1 cellular context compared by ENCODE assay signal in the genomic region with DNA sequence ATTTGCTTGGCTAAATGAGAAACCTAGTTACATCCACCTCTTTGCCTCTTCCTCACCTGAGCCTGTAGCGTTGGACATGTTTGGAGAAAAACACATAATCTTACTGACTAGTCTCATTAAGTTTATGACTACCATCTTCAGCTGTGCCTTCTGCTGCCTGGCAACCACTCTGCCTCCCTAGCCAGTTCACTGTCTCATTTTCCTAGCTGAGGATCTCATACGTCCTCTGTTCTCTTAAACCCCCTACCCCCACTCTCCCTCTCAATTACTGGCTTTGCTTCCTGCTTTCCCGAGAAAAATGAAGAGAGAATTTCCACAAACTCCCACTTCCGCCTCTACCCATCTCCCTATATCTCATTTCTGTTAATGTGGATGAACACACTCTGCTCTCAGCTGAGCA.
TF ChIP-seq lines count a peak whose summit lies in the region.

No MANE protein-coding gene starts in this region.

TF ChIP-seq in IMR-90, 13 proteins besides CTCF, POLR2A, EP300 and RAD21 (continued from another document):
- TF ChIP-seq, protein P1, sequence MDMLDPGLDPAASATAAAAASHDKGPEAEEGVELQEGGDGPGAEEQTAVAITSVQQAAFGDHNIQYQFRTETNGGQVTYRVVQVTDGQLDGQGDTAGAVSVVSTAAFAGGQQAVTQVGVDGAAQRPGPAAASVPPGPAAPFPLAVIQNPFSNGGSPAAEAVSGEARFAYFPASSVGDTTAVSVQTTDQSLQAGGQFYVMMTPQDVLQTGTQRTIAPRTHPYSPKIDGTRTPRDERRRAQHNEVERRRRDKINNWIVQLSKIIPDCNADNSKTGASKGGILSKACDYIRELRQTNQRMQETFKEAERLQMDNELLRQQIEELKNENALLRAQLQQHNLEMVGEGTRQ (IDR thresholded peaks at IDR 0.05; ENCODE audit: low read depth, low read length), result no peak
- TF ChIP-seq SMC3 (IDR thresholded peaks at IDR 0.05; ENCODE audit: low read depth, low read length) (no peak), MAFK (IDR thresholded peaks at IDR 0.05; ENCODE audit: low read depth, low read length) (no peak), CEBPB (IDR thresholded peaks at IDR 0.05; ENCODE audit: low read depth, low read length) (no peak), FOS (IDR thresholded peaks at IDR 0.05; ENCODE audit: low read depth, low read length) (no peak)
